Comparison of ENCODE assay signal across 9 cellular contexts in genomic region chr12:48001426-48002178, GRCh38. TPM values are rescaled to one million over a fixed set of nuclear protein-coding genes. Genes with fewer than 3 reads are reported as not detected.
DNase-seq lines count a peak whose midpoint lies in the region; ATAC-seq and TF ChIP-seq lines count a peak whose summit lies in the region.
"Had no signal": no experiment of that assay in that cellular context is flagged by ENCODE, and none has a peak within 500 bp of the region (broad histone marks: within the 10 kb centered on the region; RNA-seq: fewer than 3 reads in every experiment).

No MANE protein-coding gene starts in this region.

- H3K9me3 ChIP-seq in WERI-Rb-1 (ENCODE audit: severe bottlenecking) (no peaks in the 10 kb centered on the region), osteoblast (ENCODE audit: low read depth, low read length) (no peaks in the 10 kb centered on the region)

- no peak for ATAC-seq in HG03521 (IDR thresholded peaks at IDR 0.05; ENCODE audit: unreplicated experiment)

- H3K27ac ChIP-seq in C4-2B (peak overlapping the region; percentile 28), WERI-Rb-1 (no peak overlapping the region), osteoblast (ENCODE audit: low read depth, low read length) (no peak overlapping the region)

- H2AFZ ChIP-seq in osteoblast (ENCODE audit: low read length), result peak overlapping the region; percentile 85

- H4K20me1 ChIP-seq in osteoblast (ENCODE audit: insufficient read depth, low read length), result no peaks in the 10 kb centered on the region

- peaks cover 44% of the 10 kb centered on the region for H3K27me3 ChIP-seq in WERI-Rb-1 (ENCODE audit: insufficient read depth, low read depth, severe bottlenecking)
- peaks cover 99% of the 10 kb centered on the region for H3K27me3 ChIP-seq in osteoblast (ENCODE audit: insufficient read depth, low read length)

- DNase-seq in HPDE6-E6E7 (ENCODE audit: extremely low spot score) (peak; percentile 54), WERI-Rb-1 (peak; percentile 53), foreskin melanocyte (peak; percentile 54), osteoblast (ENCODE audit: insufficient read length, low spot score, missing footprints) (peak; percentile 94), NCI-H2196 treated with DMSO at 0.1 percent for 48 hours (lab: John Stamatoyannopoulos, UW; ENCODE audit: unreplicated experiment) (no peak)
- DNase-seq in stimulated activated CD4-positive, alpha-beta T cell treated with anti-CD3 and anti-CD28 coated beads, Interleukin-12 subunit alpha, Interleukin-12 subunit beta, amount 100 ng/mL, for 4 hours, result no peak

- H3K4me3 ChIP-seq in WERI-Rb-1 (ENCODE audit: low read depth, low read length), result peak overlapping the region; percentile 52
- H3K4me3 ChIP-seq in osteoblast (ENCODE audit: insufficient read depth, low read length), result peak overlapping the region; percentile 69

- peak overlapping the region; percentile 93 for H3K4me2 ChIP-seq in osteoblast (ENCODE audit: insufficient read depth, low read length)

- TF ChIP-seq CTCF in C4-2B (conservative IDR thresholded peaks at IDR 0.05) (no peak), WERI-Rb-1 (IDR thresholded peaks at IDR 0.05; ENCODE audit: low read depth, low read length) (no peak), osteoblast (IDR thresholded peaks at IDR 0.05; ENCODE audit: extremely low read depth, low read depth, low read length) (no peak)

- H3K4me1 ChIP-seq in osteoblast (ENCODE audit: insufficient read depth, low read length), result peaks cover 18% of the 10 kb centered on the region

- H3K79me2 ChIP-seq in osteoblast (ENCODE audit: insufficient read depth, low read length), result no peaks in the 10 kb centered on the region

- H3K36me3 ChIP-seq in WERI-Rb-1, result no peaks in the 10 kb centered on the region
- no peaks in the 10 kb centered on the region for H3K36me3 ChIP-seq in osteoblast (ENCODE audit: insufficient read depth, low read length)

RNA-seq across cellular contexts. Expression of gene COL2A1, which starts 2.7 kb away (rescaled TPM):
- total RNA-seq in osteoblast, result under 0.01 TPM in 2 replicates
- total RNA-seq: pulmonary artery endothelial cell had no signal

RNA-seq across cellular contexts. Expression of gene TMEM106C, which starts 38.2 kb away (rescaled TPM):
- total RNA-seq in osteoblast, result 57.5 and 58.3 TPM in 2 replicates

Comparison
In these comparisons a context has a peak if more than half of its experiments do, and no peak if none do; other contexts are left out.
1. DNase-seq: peak in HPDE6-E6E7 (single experiment), WERI-Rb-1 (single experiment), foreskin melanocyte (single experiment) and osteoblast (single experiment); none in NCI-H2196 treated with DMSO at 0.1 percent for 48 hours (single experiment) and stimulated activated CD4-positive, alpha-beta T cell treated with anti-CD3 and anti-CD28 coated beads, Interleukin-12 subunit alpha, Interleukin-12 subunit beta, amount 100 ng/mL, for 4 hours (single experiment).